In genomic region chr13:24727731-24728601, GRCh38 we compare ENCODE assay signal across 8 cellular contexts. TPM values are rescaled to one million over a fixed set of nuclear protein-coding genes. Genes with fewer than 3 reads are reported as not detected.
DNase-seq lines count a peak whose midpoint lies in the region; ATAC-seq and TF ChIP-seq lines count a peak whose summit lies in the region.

No MANE protein-coding gene starts in this region.

- no peak overlapping the region for H3K4me3 Mint-ChIP-seq in WTC11

- no peaks in the 10 kb centered on the region for H3K4me1 Mint-ChIP-seq in WTC11

- H3K36me3 Mint-ChIP-seq in WTC11: peaks cover 12% of the 10 kb centered on the region

- ATAC-seq in GM18511 (IDR thresholded peaks at IDR 0.05; ENCODE audit: unreplicated experiment) (peak; percentile 84), HG03095 (IDR thresholded peaks at IDR 0.05; ENCODE audit: unreplicated experiment) (peak; percentile 79), WTC11 (peak; percentile 98)

- no peak overlapping the region for H3K27ac ChIP-seq in caudate nucleus (ENCODE audit: low read depth, low read length)

- POLR2A ChIA-PET in WTC11 (lab: Charles Lee): interaction anchor here (0.7 kb wide), 1 partner anchor 257 kb away, joined by 5 read pairs; no protein-coding TSS in a partner anchor

- CTCF ChIA-PET in WTC11 (lab: Charles Lee): interaction anchor here (0.6 to 4.0 kb wide), 17 partner anchors 9 to 1791 kb away, joined by 3 to 61 read pairs (median 4); no protein-coding TSS in a partner anchor

- H3K27me3 Mint-ChIP-seq in WTC11 (ENCODE audit: low read depth): no peaks in the 10 kb centered on the region; the same call in 1 of the 2 replicates

- TF ChIP-seq CTCF in WTC11 (IDR thresholded peaks at IDR 0.05): peak; percentile 42; the same call in 1 of the 2 replicates

- no peak overlapping the region for H3K27ac Mint-ChIP-seq in WTC11

- peaks cover 25% of the 10 kb centered on the region for H3K9me3 Mint-ChIP-seq in WTC11

- DNase-seq in AG08395 (ENCODE audit: low spot score): peak; percentile 90
- DNase-seq in NCI-H2227 (lab: John Stamatoyannopoulos, UW; ENCODE audit: unreplicated experiment): peak; percentile 80
- DNase-seq in WTC11 (ENCODE audit: low spot score): peak; percentile 64
- peak in 49 of 61 donors; percentile 2 to 82 (median 32) for DNase-seq in caudate nucleus (lab: John Stamatoyannopoulos, UW)
- peak; percentile 90 for DNase-seq in left kidney (ENCODE audit: low read depth, low spot score)
- peak; percentile 37 to 46 for DNase-seq in stimulated activated CD4-positive, alpha-beta T cell treated with anti-CD3 and anti-CD28 coated beads, Interleukin-4, amount 100 ng/mL, for 48 hours (ENCODE audit: low read depth in 2 of 2)

TF ChIP-seq in WTC11, 78 proteins besides CTCF, POLR2A, EP300 and RAD21:
- TF ChIP-seq NR1H2 (CRISPR knock-in tag; IDR thresholded peaks at IDR 0.05): no peak
- no peak for TF ChIP-seq JAZF1 (CRISPR knock-in tag; IDR thresholded peaks at IDR 0.05)
- TF ChIP-seq, protein P1, sequence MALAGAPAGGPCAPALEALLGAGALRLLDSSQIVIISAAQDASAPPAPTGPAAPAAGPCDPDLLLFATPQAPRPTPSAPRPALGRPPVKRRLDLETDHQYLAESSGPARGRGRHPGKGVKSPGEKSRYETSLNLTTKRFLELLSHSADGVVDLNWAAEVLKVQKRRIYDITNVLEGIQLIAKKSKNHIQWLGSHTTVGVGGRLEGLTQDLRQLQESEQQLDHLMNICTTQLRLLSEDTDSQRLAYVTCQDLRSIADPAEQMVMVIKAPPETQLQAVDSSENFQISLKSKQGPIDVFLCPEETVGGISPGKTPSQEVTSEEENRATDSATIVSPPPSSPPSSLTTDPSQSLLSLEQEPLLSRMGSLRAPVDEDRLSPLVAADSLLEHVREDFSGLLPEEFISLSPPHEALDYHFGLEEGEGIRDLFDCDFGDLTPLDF (CRISPR knock-in tag; IDR thresholded peaks at IDR 0.05): no peak
- no peak for TF ChIP-seq GABPB1 (CRISPR knock-in tag; IDR thresholded peaks at IDR 0.05)
- TF ChIP-seq, protein P2, sequence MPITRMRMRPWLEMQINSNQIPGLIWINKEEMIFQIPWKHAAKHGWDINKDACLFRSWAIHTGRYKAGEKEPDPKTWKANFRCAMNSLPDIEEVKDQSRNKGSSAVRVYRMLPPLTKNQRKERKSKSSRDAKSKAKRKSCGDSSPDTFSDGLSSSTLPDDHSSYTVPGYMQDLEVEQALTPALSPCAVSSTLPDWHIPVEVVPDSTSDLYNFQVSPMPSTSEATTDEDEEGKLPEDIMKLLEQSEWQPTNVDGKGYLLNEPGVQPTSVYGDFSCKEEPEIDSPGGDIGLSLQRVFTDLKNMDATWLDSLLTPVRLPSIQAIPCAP (CRISPR knock-in tag; IDR thresholded peaks at IDR 0.05): no peak

RNA-seq across cellular contexts. Expression of gene RNF17, which starts 36.0 kb away (rescaled TPM):
- 0.05 TPM in 1 of 3 replicates, not detected in the others for total RNA-seq in WTC11 (2021)

RNA-seq across cellular contexts. Expression of gene ATP12A, which starts 47.8 kb away (rescaled TPM):
- total RNA-seq in WTC11 (2021): 1.4 to 2.7 TPM (median 2.2 TPM) in 3 replicates

Comparison
In these comparisons a context has a peak if more than half of its experiments do, and no peak if none do; other contexts are left out.
1. DNase-seq: peak in every context shown above with its lines; median percentile 90 in AG08395; 90 in left kidney; 80 in NCI-H2227; 64 in WTC11; 42 in stimulated activated CD4-positive, alpha-beta T cell treated with anti-CD3 and anti-CD28 coated beads, Interleukin-4, amount 100 ng/mL, for 48 hours; 32 in caudate nucleus.